In the genomic region with DNA sequence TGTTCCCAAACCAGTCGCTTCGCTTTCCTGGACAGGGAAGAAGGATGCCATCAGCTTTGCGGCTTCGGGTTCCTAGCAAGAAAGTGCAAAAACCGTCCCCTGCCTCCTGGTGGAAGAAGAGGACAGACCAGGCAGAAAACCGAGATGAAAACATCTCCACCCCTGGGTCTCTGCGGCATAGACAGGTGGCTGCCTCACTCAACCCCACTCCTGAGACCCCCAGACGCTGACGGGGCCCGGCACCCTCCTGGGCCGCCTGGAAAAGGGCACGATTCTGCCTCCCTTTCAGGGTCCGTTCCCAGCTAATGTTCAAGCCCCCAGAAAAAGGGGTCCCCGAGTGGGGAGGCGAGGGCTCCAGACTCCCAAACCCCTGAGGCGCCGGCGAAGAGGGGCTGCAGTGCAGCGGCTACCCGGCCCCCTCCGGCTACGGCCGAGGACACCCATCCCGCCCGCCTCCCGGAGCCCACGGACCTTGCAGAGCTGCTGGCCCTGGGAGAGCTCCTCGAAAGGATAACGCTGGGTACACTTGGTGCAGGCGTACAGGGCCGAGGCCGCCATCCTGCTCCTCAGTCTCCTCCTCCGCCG, we compare ENCODE assay signal across 1 cellular context.
TF ChIP-seq lines count a peak whose summit lies in the region.

No MANE protein-coding gene starts in this region.

TF ChIP-seq in HepG2, 621 proteins besides CTCF, POLR2A, EP300 and RAD21 (continued from another document and continues in another):
- TF ChIP-seq, protein P1, sequence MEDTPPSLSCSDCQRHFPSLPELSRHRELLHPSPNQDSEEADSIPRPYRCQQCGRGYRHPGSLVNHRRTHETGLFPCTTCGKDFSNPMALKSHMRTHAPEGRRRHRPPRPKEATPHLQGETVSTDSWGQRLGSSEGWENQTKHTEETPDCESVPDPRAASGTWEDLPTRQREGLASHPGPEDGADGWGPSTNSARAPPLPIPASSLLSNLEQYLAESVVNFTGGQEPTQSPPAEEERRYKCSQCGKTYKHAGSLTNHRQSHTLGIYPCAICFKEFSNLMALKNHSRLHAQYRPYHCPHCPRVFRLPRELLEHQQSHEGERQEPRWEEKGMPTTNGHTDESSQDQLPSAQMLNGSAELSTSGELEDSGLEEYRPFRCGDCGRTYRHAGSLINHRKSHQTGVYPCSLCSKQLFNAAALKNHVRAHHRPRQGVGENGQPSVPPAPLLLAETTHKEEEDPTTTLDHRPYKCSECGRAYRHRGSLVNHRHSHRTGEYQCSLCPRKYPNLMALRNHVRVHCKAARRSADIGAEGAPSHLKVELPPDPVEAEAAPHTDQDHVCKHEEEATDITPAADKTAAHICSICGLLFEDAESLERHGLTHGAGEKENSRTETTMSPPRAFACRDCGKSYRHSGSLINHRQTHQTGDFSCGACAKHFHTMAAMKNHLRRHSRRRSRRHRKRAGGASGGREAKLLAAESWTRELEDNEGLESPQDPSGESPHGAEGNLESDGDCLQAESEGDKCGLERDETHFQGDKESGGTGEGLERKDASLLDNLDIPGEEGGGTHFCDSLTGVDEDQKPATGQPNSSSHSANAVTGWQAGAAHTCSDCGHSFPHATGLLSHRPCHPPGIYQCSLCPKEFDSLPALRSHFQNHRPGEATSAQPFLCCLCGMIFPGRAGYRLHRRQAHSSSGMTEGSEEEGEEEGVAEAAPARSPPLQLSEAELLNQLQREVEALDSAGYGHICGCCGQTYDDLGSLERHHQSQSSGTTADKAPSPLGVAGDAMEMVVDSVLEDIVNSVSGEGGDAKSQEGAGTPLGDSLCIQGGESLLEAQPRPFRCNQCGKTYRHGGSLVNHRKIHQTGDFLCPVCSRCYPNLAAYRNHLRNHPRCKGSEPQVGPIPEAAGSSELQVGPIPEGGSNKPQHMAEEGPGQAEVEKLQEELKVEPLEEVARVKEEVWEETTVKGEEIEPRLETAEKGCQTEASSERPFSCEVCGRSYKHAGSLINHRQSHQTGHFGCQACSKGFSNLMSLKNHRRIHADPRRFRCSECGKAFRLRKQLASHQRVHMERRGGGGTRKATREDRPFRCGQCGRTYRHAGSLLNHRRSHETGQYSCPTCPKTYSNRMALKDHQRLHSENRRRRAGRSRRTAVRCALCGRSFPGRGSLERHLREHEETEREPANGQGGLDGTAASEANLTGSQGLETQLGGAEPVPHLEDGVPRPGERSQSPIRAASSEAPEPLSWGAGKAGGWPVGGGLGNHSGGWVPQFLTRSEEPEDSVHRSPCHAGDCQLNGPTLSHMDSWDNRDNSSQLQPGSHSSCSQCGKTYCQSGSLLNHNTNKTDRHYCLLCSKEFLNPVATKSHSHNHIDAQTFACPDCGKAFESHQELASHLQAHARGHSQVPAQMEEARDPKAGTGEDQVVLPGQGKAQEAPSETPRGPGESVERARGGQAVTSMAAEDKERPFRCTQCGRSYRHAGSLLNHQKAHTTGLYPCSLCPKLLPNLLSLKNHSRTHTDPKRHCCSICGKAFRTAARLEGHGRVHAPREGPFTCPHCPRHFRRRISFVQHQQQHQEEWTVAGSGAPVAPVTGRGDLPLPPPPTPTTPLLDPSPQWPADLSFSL (CRISPR knock-in tag; IDR thresholded peaks at IDR 0.05): no peak
- TF ChIP-seq ZKSCAN5 (CRISPR knock-in tag; IDR thresholded peaks at IDR 0.05) (no peak), MIER2 (CRISPR knock-in tag; IDR thresholded peaks at IDR 0.05) (no peak), HNF4G (IDR thresholded peaks at IDR 0.05; ENCODE audit: borderline replicate concordance, low read depth, low read length) (no peak), HNF4G (CRISPR knock-in tag; IDR thresholded peaks at IDR 0.05; ENCODE audit: borderline replicate concordance, low read depth) (no peak), ZBTB20 (CRISPR knock-in tag; IDR thresholded peaks at IDR 0.05; ENCODE audit: borderline replicate concordance, low read depth) (no peak), SMAD1 (CRISPR knock-in tag; IDR thresholded peaks at IDR 0.05; ENCODE audit: borderline replicate concordance, low read depth) (no peak), FOXA3 (CRISPR knock-in tag; IDR thresholded peaks at IDR 0.05) (no peak), SKI (IDR thresholded peaks at IDR 0.05; ENCODE audit: partially characterized antibody) (no peak), GZF1 (CRISPR knock-in tag; IDR thresholded peaks at IDR 0.05) (0 out of 2 replicates have a peak, but pooled peaks have one; percentile 63), ZNF557 (CRISPR knock-in tag; IDR thresholded peaks at IDR 0.05) (no peak), HOXA3 (CRISPR knock-in tag; IDR thresholded peaks at IDR 0.05) (no peak), JUND (CRISPR knock-in tag; IDR thresholded peaks at IDR 0.05) (no peak), ZNF335 (CRISPR knock-in tag; IDR thresholded peaks at IDR 0.05) (no peak), XBP1 (CRISPR knock-in tag; IDR thresholded peaks at IDR 0.05) (no peak)
- TF ChIP-seq, protein P2, sequence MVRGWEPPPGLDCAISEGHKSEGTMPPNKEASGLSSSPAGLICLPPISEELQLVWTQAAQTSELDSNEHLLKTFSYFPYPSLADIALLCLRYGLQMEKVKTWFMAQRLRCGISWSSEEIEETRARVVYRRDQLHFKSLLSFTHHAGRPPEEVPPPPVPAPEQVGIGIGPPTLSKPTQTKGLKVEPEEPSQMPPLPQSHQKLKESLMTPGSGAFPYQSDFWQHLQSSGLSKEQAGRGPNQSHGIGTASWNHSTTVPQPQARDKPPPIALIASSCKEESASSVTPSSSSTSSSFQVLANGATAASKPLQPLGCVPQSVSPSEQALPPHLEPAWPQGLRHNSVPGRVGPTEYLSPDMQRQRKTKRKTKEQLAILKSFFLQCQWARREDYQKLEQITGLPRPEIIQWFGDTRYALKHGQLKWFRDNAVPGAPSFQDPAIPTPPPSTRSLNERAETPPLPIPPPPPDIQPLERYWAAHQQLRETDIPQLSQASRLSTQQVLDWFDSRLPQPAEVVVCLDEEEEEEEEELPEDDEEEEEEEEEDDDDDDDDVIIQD (CRISPR knock-in tag; IDR thresholded peaks at IDR 0.05; ENCODE audit: low read depth): no peak
- TF ChIP-seq, protein P3, sequence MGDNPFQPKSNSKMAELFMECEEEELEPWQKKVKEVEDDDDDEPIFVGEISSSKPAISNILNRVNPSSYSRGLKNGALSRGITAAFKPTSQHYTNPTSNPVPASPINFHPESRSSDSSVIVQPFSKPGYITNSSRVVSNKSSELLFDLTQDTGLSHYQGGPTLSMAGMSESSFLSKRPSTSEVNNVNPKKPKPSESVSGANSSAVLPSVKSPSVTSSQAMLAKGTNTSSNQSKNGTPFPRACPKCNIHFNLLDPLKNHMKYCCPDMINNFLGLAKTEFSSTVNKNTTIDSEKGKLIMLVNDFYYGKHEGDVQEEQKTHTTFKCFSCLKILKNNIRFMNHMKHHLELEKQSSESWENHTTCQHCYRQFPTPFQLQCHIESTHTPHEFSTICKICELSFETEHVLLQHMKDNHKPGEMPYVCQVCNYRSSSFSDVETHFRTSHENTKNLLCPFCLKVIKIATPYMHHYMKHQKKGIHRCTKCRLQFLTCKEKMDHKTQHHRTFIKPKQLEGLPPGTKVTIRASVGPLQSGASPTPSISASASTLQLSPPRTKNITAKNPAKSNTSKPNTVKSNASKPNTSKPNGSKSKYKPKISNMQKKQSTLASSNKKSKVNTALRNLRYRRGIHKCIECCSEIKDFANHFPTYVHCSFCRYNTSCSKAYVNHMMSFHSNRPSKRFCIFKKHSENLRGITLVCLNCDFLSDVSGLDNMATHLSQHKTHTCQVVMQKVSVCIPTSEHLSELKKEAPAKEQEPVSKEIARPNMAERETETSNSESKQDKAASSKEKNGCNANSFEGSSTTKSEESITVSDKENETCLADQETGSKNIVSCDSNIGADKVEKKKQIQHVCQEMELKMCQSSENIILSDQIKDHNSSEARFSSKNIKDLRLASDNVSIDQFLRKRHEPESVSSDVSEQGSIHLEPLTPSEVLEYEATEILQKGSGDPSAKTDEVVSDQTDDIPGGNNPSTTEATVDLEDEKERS (CRISPR knock-in tag; IDR thresholded peaks at IDR 0.05): no peak; the same call in 1 of the 2 replicates
- TF ChIP-seq, protein P4, sequence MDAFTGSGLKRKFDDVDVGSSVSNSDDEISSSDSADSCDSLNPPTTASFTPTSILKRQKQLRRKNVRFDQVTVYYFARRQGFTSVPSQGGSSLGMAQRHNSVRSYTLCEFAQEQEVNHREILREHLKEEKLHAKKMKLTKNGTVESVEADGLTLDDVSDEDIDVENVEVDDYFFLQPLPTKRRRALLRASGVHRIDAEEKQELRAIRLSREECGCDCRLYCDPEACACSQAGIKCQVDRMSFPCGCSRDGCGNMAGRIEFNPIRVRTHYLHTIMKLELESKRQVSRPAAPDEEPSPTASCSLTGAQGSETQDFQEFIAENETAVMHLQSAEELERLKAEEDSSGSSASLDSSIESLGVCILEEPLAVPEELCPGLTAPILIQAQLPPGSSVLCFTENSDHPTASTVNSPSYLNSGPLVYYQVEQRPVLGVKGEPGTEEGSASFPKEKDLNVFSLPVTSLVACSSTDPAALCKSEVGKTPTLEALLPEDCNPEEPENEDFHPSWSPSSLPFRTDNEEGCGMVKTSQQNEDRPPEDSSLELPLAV (CRISPR knock-in tag; conservative IDR thresholded peaks at IDR 0.05; ENCODE audit: low read depth): no peak
- TF ChIP-seq, protein P5, sequence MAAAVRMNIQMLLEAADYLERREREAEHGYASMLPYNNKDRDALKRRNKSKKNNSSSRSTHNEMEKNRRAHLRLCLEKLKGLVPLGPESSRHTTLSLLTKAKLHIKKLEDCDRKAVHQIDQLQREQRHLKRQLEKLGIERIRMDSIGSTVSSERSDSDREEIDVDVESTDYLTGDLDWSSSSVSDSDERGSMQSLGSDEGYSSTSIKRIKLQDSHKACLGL (CRISPR knock-in tag; IDR thresholded peaks at IDR 0.05): no peak
- TF ChIP-seq, protein P6, sequence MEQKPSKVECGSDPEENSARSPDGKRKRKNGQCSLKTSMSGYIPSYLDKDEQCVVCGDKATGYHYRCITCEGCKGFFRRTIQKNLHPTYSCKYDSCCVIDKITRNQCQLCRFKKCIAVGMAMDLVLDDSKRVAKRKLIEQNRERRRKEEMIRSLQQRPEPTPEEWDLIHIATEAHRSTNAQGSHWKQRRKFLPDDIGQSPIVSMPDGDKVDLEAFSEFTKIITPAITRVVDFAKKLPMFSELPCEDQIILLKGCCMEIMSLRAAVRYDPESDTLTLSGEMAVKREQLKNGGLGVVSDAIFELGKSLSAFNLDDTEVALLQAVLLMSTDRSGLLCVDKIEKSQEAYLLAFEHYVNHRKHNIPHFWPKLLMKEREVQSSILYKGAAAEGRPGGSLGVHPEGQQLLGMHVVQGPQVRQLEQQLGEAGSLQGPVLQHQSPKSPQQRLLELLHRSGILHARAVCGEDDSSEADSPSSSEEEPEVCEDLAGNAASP (CRISPR knock-in tag; IDR thresholded peaks at IDR 0.05; ENCODE audit: borderline replicate concordance): no peak
- TF ChIP-seq, protein P7, sequence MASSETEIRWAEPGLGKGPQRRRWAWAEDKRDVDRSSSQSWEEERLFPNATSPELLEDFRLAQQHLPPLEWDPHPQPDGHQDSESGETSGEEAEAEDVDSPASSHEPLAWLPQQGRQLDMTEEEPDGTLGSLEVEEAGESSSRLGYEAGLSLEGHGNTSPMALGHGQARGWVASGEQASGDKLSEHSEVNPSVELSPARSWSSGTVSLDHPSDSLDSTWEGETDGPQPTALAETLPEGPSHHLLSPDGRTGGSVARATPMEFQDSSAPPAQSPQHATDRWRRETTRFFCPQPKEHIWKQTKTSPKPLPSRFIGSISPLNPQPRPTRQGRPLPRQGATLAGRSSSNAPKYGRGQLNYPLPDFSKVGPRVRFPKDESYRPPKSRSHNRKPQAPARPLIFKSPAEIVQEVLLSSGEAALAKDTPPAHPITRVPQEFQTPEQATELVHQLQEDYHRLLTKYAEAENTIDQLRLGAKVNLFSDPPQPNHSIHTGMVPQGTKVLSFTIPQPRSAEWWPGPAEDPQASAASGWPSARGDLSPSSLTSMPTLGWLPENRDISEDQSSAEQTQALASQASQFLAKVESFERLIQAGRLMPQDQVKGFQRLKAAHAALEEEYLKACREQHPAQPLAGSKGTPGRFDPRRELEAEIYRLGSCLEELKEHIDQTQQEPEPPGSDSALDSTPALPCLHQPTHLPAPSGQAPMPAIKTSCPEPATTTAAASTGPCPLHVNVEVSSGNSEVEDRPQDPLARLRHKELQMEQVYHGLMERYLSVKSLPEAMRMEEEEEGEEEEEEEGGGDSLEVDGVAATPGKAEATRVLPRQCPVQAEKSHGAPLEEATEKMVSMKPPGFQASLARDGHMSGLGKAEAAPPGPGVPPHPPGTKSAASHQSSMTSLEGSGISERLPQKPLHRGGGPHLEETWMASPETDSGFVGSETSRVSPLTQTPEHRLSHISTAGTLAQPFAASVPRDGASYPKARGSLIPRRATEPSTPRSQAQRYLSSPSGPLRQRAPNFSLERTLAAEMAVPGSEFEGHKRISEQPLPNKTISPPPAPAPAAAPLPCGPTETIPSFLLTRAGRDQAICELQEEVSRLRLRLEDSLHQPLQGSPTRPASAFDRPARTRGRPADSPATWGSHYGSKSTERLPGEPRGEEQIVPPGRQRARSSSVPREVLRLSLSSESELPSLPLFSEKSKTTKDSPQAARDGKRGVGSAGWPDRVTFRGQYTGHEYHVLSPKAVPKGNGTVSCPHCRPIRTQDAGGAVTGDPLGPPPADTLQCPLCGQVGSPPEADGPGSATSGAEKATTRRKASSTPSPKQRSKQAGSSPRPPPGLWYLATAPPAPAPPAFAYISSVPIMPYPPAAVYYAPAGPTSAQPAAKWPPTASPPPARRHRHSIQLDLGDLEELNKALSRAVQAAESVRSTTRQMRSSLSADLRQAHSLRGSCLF (CRISPR knock-in tag; IDR thresholded peaks at IDR 0.05; ENCODE audit: borderline replicate concordance): no peak
- TF ChIP-seq, protein P8, sequence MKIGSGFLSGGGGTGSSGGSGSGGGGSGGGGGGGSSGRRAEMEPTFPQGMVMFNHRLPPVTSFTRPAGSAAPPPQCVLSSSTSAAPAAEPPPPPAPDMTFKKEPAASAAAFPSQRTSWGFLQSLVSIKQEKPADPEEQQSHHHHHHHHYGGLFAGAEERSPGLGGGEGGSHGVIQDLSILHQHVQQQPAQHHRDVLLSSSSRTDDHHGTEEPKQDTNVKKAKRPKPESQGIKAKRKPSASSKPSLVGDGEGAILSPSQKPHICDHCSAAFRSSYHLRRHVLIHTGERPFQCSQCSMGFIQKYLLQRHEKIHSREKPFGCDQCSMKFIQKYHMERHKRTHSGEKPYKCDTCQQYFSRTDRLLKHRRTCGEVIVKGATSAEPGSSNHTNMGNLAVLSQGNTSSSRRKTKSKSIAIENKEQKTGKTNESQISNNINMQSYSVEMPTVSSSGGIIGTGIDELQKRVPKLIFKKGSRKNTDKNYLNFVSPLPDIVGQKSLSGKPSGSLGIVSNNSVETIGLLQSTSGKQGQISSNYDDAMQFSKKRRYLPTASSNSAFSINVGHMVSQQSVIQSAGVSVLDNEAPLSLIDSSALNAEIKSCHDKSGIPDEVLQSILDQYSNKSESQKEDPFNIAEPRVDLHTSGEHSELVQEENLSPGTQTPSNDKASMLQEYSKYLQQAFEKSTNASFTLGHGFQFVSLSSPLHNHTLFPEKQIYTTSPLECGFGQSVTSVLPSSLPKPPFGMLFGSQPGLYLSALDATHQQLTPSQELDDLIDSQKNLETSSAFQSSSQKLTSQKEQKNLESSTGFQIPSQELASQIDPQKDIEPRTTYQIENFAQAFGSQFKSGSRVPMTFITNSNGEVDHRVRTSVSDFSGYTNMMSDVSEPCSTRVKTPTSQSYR (CRISPR knock-in tag; IDR thresholded peaks at IDR 0.05; ENCODE audit: borderline replicate concordance): no peak
- TF ChIP-seq, protein P9, sequence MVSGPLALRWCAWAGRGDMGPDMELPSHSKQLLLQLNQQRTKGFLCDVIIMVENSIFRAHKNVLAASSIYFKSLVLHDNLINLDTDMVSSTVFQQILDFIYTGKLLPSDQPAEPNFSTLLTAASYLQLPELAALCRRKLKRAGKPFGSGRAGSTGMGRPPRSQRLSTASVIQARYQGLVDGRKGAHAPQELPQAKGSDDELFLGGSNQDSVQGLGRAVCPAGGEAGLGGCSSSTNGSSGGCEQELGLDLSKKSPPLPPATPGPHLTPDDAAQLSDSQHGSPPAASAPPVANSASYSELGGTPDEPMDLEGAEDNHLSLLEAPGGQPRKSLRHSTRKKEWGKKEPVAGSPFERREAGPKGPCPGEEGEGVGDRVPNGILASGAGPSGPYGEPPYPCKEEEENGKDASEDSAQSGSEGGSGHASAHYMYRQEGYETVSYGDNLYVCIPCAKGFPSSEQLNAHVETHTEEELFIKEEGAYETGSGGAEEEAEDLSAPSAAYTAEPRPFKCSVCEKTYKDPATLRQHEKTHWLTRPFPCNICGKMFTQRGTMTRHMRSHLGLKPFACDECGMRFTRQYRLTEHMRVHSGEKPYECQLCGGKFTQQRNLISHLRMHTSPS (CRISPR knock-in tag; IDR thresholded peaks at IDR 0.05; ENCODE audit: low read depth): no peak
